Comparison of ENCODE assay signal across 25 cellular contexts in the genomic region with DNA sequence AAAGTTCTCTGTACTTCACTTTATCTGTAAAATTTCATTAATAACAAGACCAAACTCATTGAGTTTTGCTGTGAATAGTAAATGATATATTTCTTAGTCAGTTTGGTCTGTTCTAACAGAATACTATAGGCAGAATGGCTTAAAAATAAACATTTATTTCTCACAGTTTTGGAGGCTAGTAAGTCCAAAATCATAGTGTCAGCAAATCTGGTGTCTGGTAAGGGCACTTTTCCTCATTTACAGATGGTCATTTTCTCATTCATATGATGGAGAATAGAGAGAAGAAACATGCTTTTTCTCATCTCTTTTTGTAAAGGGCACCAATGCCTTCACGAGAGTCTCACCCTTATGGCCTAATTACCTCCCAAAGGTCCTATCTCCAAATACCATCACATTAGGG.
"Had no signal": no experiment of that assay in that cellular context is flagged by ENCODE, and none has a peak within 500 bp of the region (broad histone marks: within the 10 kb centered on the region; RNA-seq: fewer than 3 reads in every experiment).

No MANE protein-coding gene starts in this region.

- H3K36me3 ChIP-seq: esophagus squamous epithelium, gastrocnemius medialis, heart right ventricle, left lung, lower lobe of right lung had no signal

- ATAC-seq: esophagus mucosa; gastrocnemius medialis; heart right ventricle; left cardiac atrium; left lung; left ventricle myocardium superior; lower lobe of right lung; mucosa of descending colon; naive thymus-derived CD4-positive, alpha-beta T cell had no signal

- FAIRE-seq: islet of Langerhans, keratinocyte had no signal

- H3K36me3 Mint-ChIP-seq: mesothelial cell of epicardium; naive thymus-derived CD4-positive, alpha-beta T cell had no signal

- H3K9me3 ChIP-seq: esophagus squamous epithelium, gastrocnemius medialis, heart right ventricle, left lung, lower lobe of right lung, mucosa of descending colon had no signal

- DNase-seq: dermis blood vessel endothelial cell; dorsolateral prefrontal cortex; effector CD4-positive, alpha-beta T cell; effector memory CD4-positive, alpha-beta T cell; erythroblast; esophagus squamous epithelium; foreskin fibroblast; foreskin melanocyte; gastrocnemius medialis; glutamatergic neuron; head of caudate nucleus; heart right ventricle; left cardiac atrium; left lung; left ventricle myocardium superior; lower lobe of right lung; mesenchymal stem cell; mucosa of descending colon; naive thymus-derived CD4-positive, alpha-beta T cell had no signal

- H3K27me3 Mint-ChIP-seq: naive thymus-derived CD4-positive, alpha-beta T cell had no signal

- H3K4me3 ChIP-seq: coronary artery, dorsolateral prefrontal cortex, esophagus squamous epithelium, gastrocnemius medialis, heart right ventricle, left lung, lower lobe of right lung, mucosa of descending colon had no signal

- H3K9me3 Mint-ChIP-seq: mesothelial cell of epicardium had no signal

- H3K4me1 ChIP-seq: esophagus squamous epithelium, gastrocnemius medialis, heart right ventricle, left lung, lower lobe of right lung had no signal

- H3K4me1 Mint-ChIP-seq: mesothelial cell of epicardium; naive thymus-derived CD4-positive, alpha-beta T cell had no signal

- H3K27me3 ChIP-seq: esophagus squamous epithelium, gastrocnemius medialis, heart right ventricle, left lung had no signal

- H3K4me3 Mint-ChIP-seq: mesothelial cell of epicardium; naive thymus-derived CD4-positive, alpha-beta T cell had no signal

- H3K27ac Mint-ChIP-seq: mesothelial cell of epicardium; naive thymus-derived CD4-positive, alpha-beta T cell had no signal

- H3K27ac ChIP-seq: coronary artery, dorsolateral prefrontal cortex, epithelial cell of prostate, esophagus squamous epithelium, gastrocnemius medialis, heart right ventricle, left lung, lower lobe of right lung had no signal
